Comparison of ENCODE assay signal across 11 cellular contexts in the genomic region with DNA sequence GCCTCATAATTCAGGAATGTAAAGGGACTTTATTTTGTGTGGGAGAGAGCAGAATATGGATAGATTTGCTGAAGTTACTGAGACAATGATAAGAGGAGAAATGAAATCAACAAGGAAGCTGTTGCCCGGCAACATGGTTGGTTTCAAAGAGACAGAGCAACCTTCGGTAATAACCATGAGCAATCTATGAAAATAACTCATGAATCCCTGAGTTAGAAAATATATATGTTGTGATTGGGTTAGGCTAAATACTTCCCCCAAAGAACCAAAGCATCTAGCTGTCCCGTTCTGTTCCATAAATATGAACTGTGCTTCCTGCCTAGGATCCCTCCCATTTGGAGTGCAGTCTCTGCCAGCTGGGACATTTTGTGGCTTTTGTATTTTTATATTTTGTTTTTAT. TPM values are rescaled to one million over a fixed set of nuclear protein-coding genes. Genes with fewer than 3 reads are reported as not detected.
DNase-seq lines count a peak whose midpoint lies in the region; ATAC-seq and TF ChIP-seq lines count a peak whose summit lies in the region.
"Had no signal": no experiment of that assay in that cellular context is flagged by ENCODE, and none has a peak within 500 bp of the region (broad histone marks: within the 10 kb centered on the region; RNA-seq: fewer than 3 reads in every experiment).

No MANE protein-coding gene starts in this region.

- H3K36me3 Mint-ChIP-seq in activated CD8-positive, alpha-beta T cell treated with anti-CD3 and anti-CD28 coated beads for 36 hours (ENCODE audit: low read depth): peaks cover 10% of the 10 kb centered on the region
- H3K36me3 Mint-ChIP-seq in activated CD8-positive, alpha-beta T cell treated with anti-CD3 and anti-CD28 coated beads, Interleukin-2, amount 10 ng/mL, durations not matched to agents 7 days and 5 days (ENCODE audit: low read depth): peaks cover 12% of the 10 kb centered on the region

- peaks cover 22% of the 10 kb centered on the region for H3K9me3 Mint-ChIP-seq in activated CD8-positive, alpha-beta T cell treated with anti-CD3 and anti-CD28 coated beads for 36 hours
- peaks cover 24% of the 10 kb centered on the region for H3K9me3 Mint-ChIP-seq in activated CD8-positive, alpha-beta T cell treated with anti-CD3 and anti-CD28 coated beads, Interleukin-2, amount 10 ng/mL, durations not matched to agents 7 days and 5 days (ENCODE audit: insufficient read depth)

- H3K4me3 Mint-ChIP-seq in activated CD8-positive, alpha-beta T cell treated with anti-CD3 and anti-CD28 coated beads for 36 hours: no peak overlapping the region
- no peak overlapping the region for H3K4me3 Mint-ChIP-seq in activated CD8-positive, alpha-beta T cell treated with anti-CD3 and anti-CD28 coated beads, Interleukin-2, amount 10 ng/mL, durations not matched to agents 7 days and 5 days
- H3K4me3 Mint-ChIP-seq: stimulated activated naive B cell treated with anti-CD40 and anti-IgM and Interleukin-4, amounts not matched to agents 10 μg/mL and 1 μg/mL and 100 μg/mL, for 72 hours had no signal

- CTCF ChIA-PET in activated CD8-positive, alpha-beta T cell treated with anti-CD3 and anti-CD28 coated beads for 36 hours (lab: Charles Lee): interaction anchor here (0.8 to 1.8 kb wide), 9 partner anchors 12 to 113 kb away, joined by 3 to 5 read pairs (median 3); no protein-coding TSS in a partner anchor
- CTCF ChIA-PET in activated CD8-positive, alpha-beta T cell treated with anti-CD3 and anti-CD28 coated beads, Interleukin-2, amount 10 ng/mL, durations not matched to agents 7 days and 5 days (lab: Charles Lee): interaction anchor here (1.0 to 1.7 kb wide), 6 partner anchors 14 to 133 kb away, joined by 3 to 11 read pairs (median 4); no protein-coding TSS in a partner anchor
- CTCF ChIA-PET in A673 (lab: Charles Lee): interaction anchor here (1.0 kb wide), 1 partner anchor 27 kb away, joined by 5 read pairs; no protein-coding TSS in a partner anchor

- H3K27ac ChIP-seq in dorsolateral prefrontal cortex (peak overlapping the region in 58 of 59 donors; percentile 13 to 90 (median 73)), upper lobe of right lung (peak overlapping the region; percentile 63), A673 (ENCODE audit: low read depth, low read length, poor library complexity, severe bottlenecking) (no peak overlapping the region)

- no peak for TF ChIP-seq CTCF in activated CD8-positive, alpha-beta T cell treated with anti-CD3 and anti-CD28 coated beads for 36 hours (IDR thresholded peaks at IDR 0.05)
- TF ChIP-seq CTCF in dorsolateral prefrontal cortex (IDR thresholded peaks at IDR 0.05 in 54 of 56, conservative IDR thresholded peaks at IDR 0.05 in 2 of 56; ENCODE audit: low read depth in 1 of 56, partially characterized antibody in 56 of 56): no peak
- no peak for TF ChIP-seq CTCF in upper lobe of right lung (IDR thresholded peaks at IDR 0.05)
- no peak for TF ChIP-seq CTCF in A673 (conservative IDR thresholded peaks at IDR 0.05; ENCODE audit: low read depth, low read length)

- peak; percentile 24 for DNase-seq in activated CD8-positive, alpha-beta T cell treated with anti-CD3 and anti-CD28 coated beads for 36 hours
- no peak for DNase-seq in activated CD8-positive, alpha-beta T cell treated with anti-CD3 and anti-CD28 coated beads, Interleukin-2, amount 10 ng/mL, durations not matched to agents 7 days and 5 days
- DNase-seq in dorsolateral prefrontal cortex (no peak), lung microvascular endothelial cell (ENCODE audit: low read depth in 2 of 2) (peak; percentile 89 to 91), upper lobe of right lung (no peak), foreskin melanocyte (no peak), A673 (ENCODE audit: low spot score) (no peak)
- DNase-seq: activated CD4-positive, alpha-beta T cell treated with anti-CD3 and anti-CD28 coated beads for 48 hours; NCI-H446; stimulated activated naive B cell treated with anti-CD40 and anti-IgM and Interleukin-4, amounts not matched to agents 10 μg/mL and 1 μg/mL and 100 μg/mL, for 72 hours had no signal

- H3K4me1 Mint-ChIP-seq in activated CD8-positive, alpha-beta T cell treated with anti-CD3 and anti-CD28 coated beads for 36 hours (ENCODE audit: low read depth): peaks cover 22% of the 10 kb centered on the region
- H3K4me1 Mint-ChIP-seq in activated CD8-positive, alpha-beta T cell treated with anti-CD3 and anti-CD28 coated beads, Interleukin-2, amount 10 ng/mL, durations not matched to agents 7 days and 5 days (ENCODE audit: low read depth): peaks cover 25% of the 10 kb centered on the region

- H3K27me3 Mint-ChIP-seq in activated CD8-positive, alpha-beta T cell treated with anti-CD3 and anti-CD28 coated beads for 36 hours: no peaks in the 10 kb centered on the region
- peaks cover 2% of the 10 kb centered on the region for H3K27me3 Mint-ChIP-seq in activated CD8-positive, alpha-beta T cell treated with anti-CD3 and anti-CD28 coated beads, Interleukin-2, amount 10 ng/mL, durations not matched to agents 7 days and 5 days (ENCODE audit: low read depth)

- no peaks in the 10 kb centered on the region for H3K36me3 ChIP-seq in upper lobe of right lung
- H3K36me3 ChIP-seq in A673 (ENCODE audit: insufficient read depth, low read length, poor library complexity, severe bottlenecking): no peaks in the 10 kb centered on the region

- intact Hi-C loops in activated CD8-positive, alpha-beta T cell treated with anti-CD3 and anti-CD28 coated beads for 36 hours (cut with micrococcal nuclease): no loop called here
- intact Hi-C loops in dorsolateral prefrontal cortex (cut with DNase I) (no loop called here), upper lobe of right lung (cut with DNase I) (no loop called here), A673 (cut with micrococcal nuclease; ENCODE audit: unreplicated experiment) (no loop called here)

- H3K4me1 ChIP-seq in upper lobe of right lung (peaks cover 24% of the 10 kb centered on the region), A673 (ENCODE audit: insufficient read depth, low read length, poor library complexity, severe bottlenecking) (no peaks in the 10 kb centered on the region)

- POLR2A ChIA-PET in activated CD8-positive, alpha-beta T cell treated with anti-CD3 and anti-CD28 coated beads for 36 hours (lab: Charles Lee): interaction anchor here (0.9 to 1.7 kb wide), 4 partner anchors 14 to 25 kb away, joined by 3 to 4 read pairs (median 4); no protein-coding TSS in a partner anchor
- POLR2A ChIA-PET in activated CD8-positive, alpha-beta T cell treated with anti-CD3 and anti-CD28 coated beads, Interleukin-2, amount 10 ng/mL, durations not matched to agents 7 days and 5 days (lab: Charles Lee): interaction anchor here (0.6 kb wide), 1 partner anchor 172 kb away, joined by 3 read pairs; no protein-coding TSS in a partner anchor
- POLR2A ChIA-PET in A673 (lab: Charles Lee; ENCODE audit: low non-redundant PET): no interaction called here

- no TSS peak for BruUV-seq in A673 (replicated peaks; lab: Mats Ljungman, UMichigan)

- no peak overlapping the region for H3K27ac Mint-ChIP-seq in activated CD8-positive, alpha-beta T cell treated with anti-CD3 and anti-CD28 coated beads for 36 hours
- H3K27ac Mint-ChIP-seq in activated CD8-positive, alpha-beta T cell treated with anti-CD3 and anti-CD28 coated beads, Interleukin-2, amount 10 ng/mL, durations not matched to agents 7 days and 5 days: no peak overlapping the region
- H3K27ac Mint-ChIP-seq: stimulated activated naive B cell treated with anti-CD40 and anti-IgM and Interleukin-4, amounts not matched to agents 10 μg/mL and 1 μg/mL and 100 μg/mL, for 72 hours had no signal

- no peak for ATAC-seq in activated CD8-positive, alpha-beta T cell treated with anti-CD3 and anti-CD28 coated beads for 36 hours
- ATAC-seq in activated CD8-positive, alpha-beta T cell treated with anti-CD3 and anti-CD28 coated beads, Interleukin-2, amount 10 ng/mL, durations not matched to agents 7 days and 5 days: no peak
- ATAC-seq in upper lobe of right lung (no peak), HG02571 (IDR thresholded peaks at IDR 0.05; ENCODE audit: unreplicated experiment) (no peak)
- ATAC-seq: stimulated activated naive B cell treated with anti-CD40 and anti-IgM and Interleukin-4, amounts not matched to agents 10 μg/mL and 1 μg/mL and 100 μg/mL, for 72 hours had no signal

- H3K27me3 ChIP-seq in dorsolateral prefrontal cortex: no peaks in the 10 kb centered on the region
- no peaks in the 10 kb centered on the region for H3K27me3 ChIP-seq in upper lobe of right lung
- no peaks in the 10 kb centered on the region for H3K27me3 ChIP-seq in A673 (replicated peaks; ENCODE audit: insufficient read depth, low read depth, low read length, poor library complexity)

- H3K9me3 ChIP-seq in upper lobe of right lung (no peaks in the 10 kb centered on the region), A673 (ENCODE audit: low read depth, low read length, poor library complexity, severe bottlenecking) (peaks cover 7% of the 10 kb centered on the region)

- H3K4me3 ChIP-seq in dorsolateral prefrontal cortex (peak overlapping the region in 16 of 59 donors; percentile 2 to 35 (median 12)), upper lobe of right lung (no peak overlapping the region), A673 (ENCODE audit: low read depth, low read length, poor library complexity, severe bottlenecking) (no peak overlapping the region)

RNA-seq across cellular contexts. Expression of a gene that starts 23.1 kb away (rescaled TPM):
- total RNA-seq in activated CD8-positive, alpha-beta T cell treated with anti-CD3 and anti-CD28 coated beads for 36 hours: 10 to 100 TPM; 55.8 to 60.0 TPM
- total RNA-seq in activated CD8-positive, alpha-beta T cell treated with anti-CD3 and anti-CD28 coated beads, Interleukin-2, amount 10 ng/mL, durations not matched to agents 7 days and 5 days: 10 to 100 TPM; 55.1 to 57.1 TPM
- total RNA-seq in dorsolateral prefrontal cortex (10 to 100 TPM in 86 of 120 experiments, 1 to 10 TPM in 34; 5.2 to 34.5 (median 12.1) TPM), lung microvascular endothelial cell (3.8 and 21.8 TPM in 2 replicates), upper lobe of right lung (101 TPM), A673 (2021) (1.3 and 1.9 TPM in 2 replicates)

RNA-seq across cellular contexts. Expression of a gene that starts 53.4 kb away (rescaled TPM):
- total RNA-seq in activated CD8-positive, alpha-beta T cell treated with anti-CD3 and anti-CD28 coated beads for 36 hours: 10 to 100 TPM; 36.1 to 36.6 TPM
- 10 to 100 TPM; 48.2 to 49.6 TPM for total RNA-seq in activated CD8-positive, alpha-beta T cell treated with anti-CD3 and anti-CD28 coated beads, Interleukin-2, amount 10 ng/mL, durations not matched to agents 7 days and 5 days
- total RNA-seq in dorsolateral prefrontal cortex (10 to 100 TPM; 32.1 to 60.1 (median 47.7) TPM), lung microvascular endothelial cell (31.2 and 42.7 TPM in 2 replicates), upper lobe of right lung (42.9 TPM), A673 (2021) (48.9 and 49.3 TPM in 2 replicates)

Comparison
In these comparisons a context has a peak if more than half of its experiments do, and no peak if none do; other contexts are left out.
1. DNase-seq: peak in activated CD8-positive, alpha-beta T cell treated with anti-CD3 and anti-CD28 coated beads for 36 hours (single experiment) and lung microvascular endothelial cell (2 of 2); none in activated CD8-positive, alpha-beta T cell treated with anti-CD3 and anti-CD28 coated beads, Interleukin-2, amount 10 ng/mL, durations not matched to agents 7 days and 5 days (single experiment), dorsolateral prefrontal cortex (0 of 10), upper lobe of right lung (single experiment), foreskin melanocyte (single experiment) and A673 (single experiment).